In the genomic region with DNA sequence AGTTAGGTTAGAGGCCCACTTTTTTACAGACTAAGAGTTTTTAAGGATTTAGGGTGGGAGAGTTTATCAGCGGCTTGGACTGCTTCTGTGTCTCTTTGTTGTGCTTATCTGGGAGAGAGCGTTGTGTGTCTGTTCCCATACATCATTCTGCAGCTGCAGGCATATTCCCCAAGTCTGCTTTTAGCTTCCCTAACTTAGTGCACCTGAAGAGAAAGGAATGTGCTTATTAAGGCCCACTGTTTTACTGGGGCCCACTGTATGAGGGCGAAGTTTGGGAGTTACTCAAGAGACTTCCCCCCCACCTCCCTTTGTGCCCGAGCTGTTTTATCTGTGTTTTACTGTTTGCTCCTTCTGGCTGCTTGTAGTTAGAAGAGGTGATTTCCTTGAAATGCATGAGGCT, we compare ENCODE assay signal across 38 cellular contexts. TPM values are rescaled to one million over a fixed set of nuclear protein-coding genes. Genes with fewer than 3 reads are reported as not detected.
"Had no signal": no experiment of that assay in that cellular context is flagged by ENCODE, and none has a peak within 500 bp of the region (broad histone marks: within the 10 kb centered on the region; RNA-seq: fewer than 3 reads in every experiment).

No MANE protein-coding gene starts in this region.

- H3K4me3 Mint-ChIP-seq: activated B cell treated with CpG ODN at 0.5 μM for 24 hours; activated CD4-positive, alpha-beta memory T cell treated with anti-CD3 and anti-CD28 coated beads for 36 hours; activated CD8-positive, alpha-beta memory T cell treated with anti-CD3 and anti-CD28 coated beads, Interleukin-2, amount 10 ng/mL, durations not matched to agents 7 days and 5 days; activated naive CD4-positive, alpha-beta T cell treated with anti-CD3 and anti-CD28 coated beads, Interleukin-2, amount 10 ng/mL, durations not matched to agents 7 days and 5 days; activated naive CD8-positive, alpha-beta T cell; activated naive CD8-positive, alpha-beta T cell treated with anti-CD3 and anti-CD28 coated beads, Interleukin-2, amount 50 U/mL, for 24 hours; brain; T-cell; T-helper 17 cell had no signal

- H3K4me3 ChIP-seq: PC-9 had no signal

- ATAC-seq: activated CD8-positive, alpha-beta memory T cell treated with anti-CD3 and anti-CD28 coated beads, Interleukin-2, amount 10 ng/mL, durations not matched to agents 7 days and 5 days; activated naive CD8-positive, alpha-beta T cell treated with anti-CD3 and anti-CD28 coated beads, Interleukin-2, amount 50 U/mL, for 24 hours; SK-N-SH treated with all-trans-retinoic acid at 6 μM for 48 hours; T-cell; T-helper 17 cell had no signal

- DNase-seq: activated B cell treated with CpG ODN at 0.5 μM for 24 hours; activated CD4-positive, alpha-beta memory T cell treated with anti-CD3 and anti-CD28 coated beads for 36 hours; activated CD4-positive, alpha-beta T cell treated with anti-CD3 and anti-CD28 coated beads for 4 hours; activated CD4-positive, alpha-beta T cell treated with anti-CD3 and anti-CD28 coated beads, Interleukin-2, amount 50 U/mL, for 1 hour; activated CD4-positive, CD25-positive, alpha-beta regulatory T cell treated with anti-CD3 and anti-CD28 coated beads, Interleukin-2, amount 50 U/mL, for 72 hours; activated CD8-positive, alpha-beta memory T cell treated with anti-CD3 and anti-CD28 coated beads, Interleukin-2, amount 10 ng/mL, durations not matched to agents 7 days and 5 days; activated CD8-positive, alpha-beta memory T cell treated with anti-CD3 and anti-CD28 coated beads, Interleukin-2, amount 50 U/mL, for 48 hours; activated effector memory CD4-positive, alpha-beta T cell treated with Interleukin-2 at 50 U/mL for 16 hours; activated naive CD4-positive, alpha-beta T cell treated with anti-CD3 and anti-CD28 coated beads, Interleukin-2, amount 10 ng/mL, durations not matched to agents 7 days and 5 days; activated naive CD8-positive, alpha-beta T cell treated with anti-CD3 and anti-CD28 coated beads, Interleukin-2, amount 50 U/mL, for 24 hours; activated T-cell treated with anti-CD3 and anti-CD28 coated beads, Interleukin-2, amount 50 U/mL, for 48 hours; MM.1S; MV-4-11; NCI-H1092; NCI-H1436 treated with DMSO at 0.1 percent for 48 hours; NCI-H187; NCI-H2029 treated with DMSO at 0.1 percent for 48 hours; NCI-H2107; NCI-H2171; NCI-H510A; NCI-H526; NCI-H748 treated with DMSO at 0.1 percent for 48 hours; NK-92 treated with Interleukin-12 subunit alpha and Interleukin-12 subunit beta, amount 100 ng/mL, for 24 hours; PC-9; SIG-M5; T-cell; T-helper 17 cell; T-helper 9 cell had no signal

- H3K9ac ChIP-seq: KMS-11 had no signal

- H3K4me1 Mint-ChIP-seq: activated B cell treated with CpG ODN at 0.5 μM for 24 hours; activated CD8-positive, alpha-beta memory T cell treated with anti-CD3 and anti-CD28 coated beads, Interleukin-2, amount 10 ng/mL, durations not matched to agents 7 days and 5 days; activated naive CD4-positive, alpha-beta T cell treated with anti-CD3 and anti-CD28 coated beads, Interleukin-2, amount 10 ng/mL, durations not matched to agents 7 days and 5 days; activated naive CD8-positive, alpha-beta T cell treated with anti-CD3 and anti-CD28 coated beads, Interleukin-2, amount 50 U/mL, for 24 hours; T-cell; T-helper 17 cell had no signal

- H3K36me3 Mint-ChIP-seq: activated CD4-positive, alpha-beta memory T cell treated with anti-CD3 and anti-CD28 coated beads for 36 hours; activated CD8-positive, alpha-beta memory T cell treated with anti-CD3 and anti-CD28 coated beads, Interleukin-2, amount 10 ng/mL, durations not matched to agents 7 days and 5 days; activated naive CD4-positive, alpha-beta T cell treated with anti-CD3 and anti-CD28 coated beads, Interleukin-2, amount 10 ng/mL, durations not matched to agents 7 days and 5 days; activated naive CD8-positive, alpha-beta T cell; brain had no signal

- FAIRE-seq: bronchial epithelial cell, RCC 7860 had no signal

- H3K9me3 Mint-ChIP-seq: activated B cell treated with CpG ODN at 0.5 μM for 24 hours; activated CD4-positive, alpha-beta memory T cell treated with anti-CD3 and anti-CD28 coated beads for 36 hours; activated naive CD4-positive, alpha-beta T cell treated with anti-CD3 and anti-CD28 coated beads, Interleukin-2, amount 10 ng/mL, durations not matched to agents 7 days and 5 days; activated naive CD8-positive, alpha-beta T cell treated with anti-CD3 and anti-CD28 coated beads, Interleukin-2, amount 50 U/mL, for 24 hours; brain; T-cell had no signal

- H3K4me2 ChIP-seq: KMS-11, PC-9 had no signal

- H2AFZ ChIP-seq: PC-9 had no signal

- H3K27ac ChIP-seq: KMS-11, PC-9, RWPE1, VCaP had no signal

- H3K27ac Mint-ChIP-seq: activated B cell treated with CpG ODN at 0.5 μM for 24 hours; activated CD4-positive, alpha-beta memory T cell treated with anti-CD3 and anti-CD28 coated beads for 36 hours; activated CD8-positive, alpha-beta memory T cell treated with anti-CD3 and anti-CD28 coated beads, Interleukin-2, amount 10 ng/mL, durations not matched to agents 7 days and 5 days; activated naive CD4-positive, alpha-beta T cell treated with anti-CD3 and anti-CD28 coated beads, Interleukin-2, amount 10 ng/mL, durations not matched to agents 7 days and 5 days; activated naive CD8-positive, alpha-beta T cell; activated naive CD8-positive, alpha-beta T cell treated with anti-CD3 and anti-CD28 coated beads, Interleukin-2, amount 50 U/mL, for 24 hours; T-cell; T-helper 17 cell had no signal

- H3K27me3 Mint-ChIP-seq: activated B cell treated with CpG ODN at 0.5 μM for 24 hours; activated CD4-positive, alpha-beta memory T cell treated with anti-CD3 and anti-CD28 coated beads for 36 hours; activated naive CD8-positive, alpha-beta T cell; activated naive CD8-positive, alpha-beta T cell treated with anti-CD3 and anti-CD28 coated beads, Interleukin-2, amount 50 U/mL, for 24 hours; T-cell had no signal

RNA-seq across cellular contexts. Expression of a gene that starts 31.9 kb away (rescaled TPM):
- total RNA-seq: activated B cell treated with CpG ODN at 0.5 μM for 24 hours; activated CD8-positive, alpha-beta memory T cell treated with anti-CD3 and anti-CD28 coated beads, Interleukin-2, amount 10 ng/mL, durations not matched to agents 7 days and 5 days; LHCN-M2; OCI-LY7; PC-9; T-cell; T-helper 17 cell had no signal
